In genomic region chr5:32837211-32837610, GRCh38 we compare ENCODE assay signal across 14 cellular contexts.
"Had no signal": no experiment of that assay in that cellular context is flagged by ENCODE, and none has a peak within 500 bp of the region (broad histone marks: within the 10 kb centered on the region; RNA-seq: fewer than 3 reads in every experiment).

No MANE protein-coding gene starts in this region.

- H3K9me3 ChIP-seq: body of pancreas, psoas muscle, right lobe of liver, suprapubic skin, upper lobe of left lung had no signal

- H3K36me3 ChIP-seq: right lobe of liver, suprapubic skin, upper lobe of left lung had no signal

- ATAC-seq: activated CD4-positive, CD25-positive, alpha-beta regulatory T cell treated with anti-CD3 and anti-CD28 coated beads, Interleukin-2, amount 50 U/mL, for 24 hours; activated CD8-positive, alpha-beta memory T cell treated with anti-CD3 and anti-CD28 coated beads, Interleukin-2, amount 10 ng/mL, durations not matched to agents 7 days and 5 days; body of pancreas; natural killer cell treated with Interleukin-12 subunit alpha and Interleukin-12 subunit beta and Interleukin-15 and Interleukin-18, amount 100 ng/mL, for 72 hours; psoas muscle; right lobe of liver had no signal

- DNase-seq: activated CD8-positive, alpha-beta memory T cell treated with anti-CD3 and anti-CD28 coated beads, Interleukin-2, amount 10 ng/mL, durations not matched to agents 7 days and 5 days; activated effector memory CD4-positive, alpha-beta T cell treated with Interleukin-2 at 50 U/mL for 16 hours; activated T-cell treated with anti-CD3 and anti-CD28 coated beads, Interleukin-2, amount 50 U/mL, for 24 hours; body of pancreas; dermis blood vessel endothelial cell; nucleus accumbens; psoas muscle; right lobe of liver; stimulated activated CD4-positive, alpha-beta T cell treated with anti-CD3 and anti-CD28 coated beads, Interleukin-12 subunit alpha, Interleukin-12 subunit beta, amount 100 ng/mL, for 4 hours; stimulated activated naive CD4-positive, alpha-beta T cell treated with Interleukin-2 at 50 U/mL for 16 hours; upper lobe of left lung had no signal

- H3K4me3 ChIP-seq: body of pancreas, psoas muscle, right lobe of liver, suprapubic skin, upper lobe of left lung had no signal

- H3K27me3 ChIP-seq: body of pancreas, right lobe of liver, suprapubic skin, upper lobe of left lung had no signal

- H3K4me1 ChIP-seq: psoas muscle, right lobe of liver, suprapubic skin had no signal

- H3K27ac ChIP-seq: body of pancreas, psoas muscle, right lobe of liver, suprapubic skin, upper lobe of left lung had no signal
